8 cellular contexts compared by ENCODE assay signal in the genomic region with DNA sequence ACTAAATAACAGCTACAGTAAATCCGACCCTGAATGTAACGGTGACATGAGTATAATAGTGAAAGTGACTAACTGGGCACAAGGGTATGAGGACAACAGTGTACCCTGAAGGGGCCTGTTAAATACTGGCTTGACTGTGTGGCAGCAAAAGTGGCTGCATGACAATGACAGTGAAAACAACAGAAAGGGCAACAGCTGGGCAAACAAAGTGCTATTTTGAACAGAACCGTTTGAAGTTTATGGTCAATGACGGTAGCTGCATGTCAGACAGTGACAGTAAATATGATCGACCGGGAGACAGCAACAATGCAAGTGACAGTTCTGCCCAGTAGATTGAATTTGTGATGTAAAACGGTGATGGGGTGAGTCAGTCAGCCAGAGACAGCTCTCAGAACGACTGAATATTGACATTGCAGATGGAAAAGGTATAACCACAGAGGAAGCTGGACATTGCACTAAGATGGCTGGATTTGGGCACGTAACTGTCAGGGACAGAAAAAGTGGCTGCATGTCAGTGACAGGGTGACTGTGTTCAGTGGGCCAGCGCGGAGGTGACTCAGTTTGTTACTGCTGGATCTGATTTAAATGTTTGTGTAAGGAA. TPM values are rescaled to one million over a fixed set of nuclear protein-coding genes. Genes with fewer than 3 reads are reported as not detected.
DNase-seq lines count a peak whose midpoint lies in the region; ATAC-seq and TF ChIP-seq lines count a peak whose summit lies in the region.

No MANE protein-coding gene starts in this region.

- H3K9me3 Mint-ChIP-seq in activated naive CD8-positive, alpha-beta T cell treated with anti-CD3 and anti-CD28 coated beads, Interleukin-2, amount 10 ng/mL, durations not matched to agents 7 days and 5 days = no peaks in the 10 kb centered on the region
- peaks cover 5% of the 10 kb centered on the region for H3K9me3 Mint-ChIP-seq in nephron progenitor cell

- no peak for TF ChIP-seq CTCF in nephron progenitor cell (IDR thresholded peaks at IDR 0.05)

- H3K27ac Mint-ChIP-seq in activated naive CD8-positive, alpha-beta T cell treated with anti-CD3 and anti-CD28 coated beads, Interleukin-2, amount 10 ng/mL, durations not matched to agents 7 days and 5 days = peak overlapping the region; percentile 39
- peak overlapping the region; percentile 74 for H3K27ac Mint-ChIP-seq in nephron progenitor cell

- H3K27me3 Mint-ChIP-seq in activated naive CD8-positive, alpha-beta T cell treated with anti-CD3 and anti-CD28 coated beads, Interleukin-2, amount 10 ng/mL, durations not matched to agents 7 days and 5 days = no peaks in the 10 kb centered on the region
- peaks cover 8% of the 10 kb centered on the region for H3K27me3 Mint-ChIP-seq in nephron progenitor cell (ENCODE audit: low read depth, poor library complexity)

- ATAC-seq in activated naive CD8-positive, alpha-beta T cell treated with anti-CD3 and anti-CD28 coated beads, Interleukin-2, amount 10 ng/mL, durations not matched to agents 7 days and 5 days (ENCODE audit: low read depth) = no peak

- H3K36me3 Mint-ChIP-seq in activated naive CD8-positive, alpha-beta T cell treated with anti-CD3 and anti-CD28 coated beads, Interleukin-2, amount 10 ng/mL, durations not matched to agents 7 days and 5 days = peaks cover 7% of the 10 kb centered on the region
- H3K36me3 Mint-ChIP-seq in nephron progenitor cell (ENCODE audit: low read depth) = no peaks in the 10 kb centered on the region

- DNase-seq in DMS53 treated with DMSO at 0.1 percent for 48 hours (lab: John Stamatoyannopoulos, UW; ENCODE audit: unreplicated experiment) = peak; percentile 93
- peak; percentile 71 for DNase-seq in NCI-H1930 (lab: John Stamatoyannopoulos, UW)
- DNase-seq in activated naive CD8-positive, alpha-beta T cell treated with anti-CD3 and anti-CD28 coated beads, Interleukin-2, amount 10 ng/mL, durations not matched to agents 7 days and 5 days = no peak
- DNase-seq in nephron progenitor cell = no peak
- DNase-seq in NCI-H2107 treated with DMSO at 0.1 percent for 48 hours (lab: John Stamatoyannopoulos, UW; ENCODE audit: unreplicated experiment) = no peak
- DNase-seq in cerebellar nuclear complex (lab: John Stamatoyannopoulos, UW) = no peak
- DNase-seq in HCEC 1CT = no peak
- DNase-seq in NAMALWA (ENCODE audit: low spot score) = no peak

- POLR2A ChIA-PET in activated naive CD8-positive, alpha-beta T cell treated with anti-CD3 and anti-CD28 coated beads, Interleukin-2, amount 10 ng/mL, durations not matched to agents 7 days and 5 days (lab: Charles Lee) = no interaction called here

- H3K4me1 Mint-ChIP-seq in activated naive CD8-positive, alpha-beta T cell treated with anti-CD3 and anti-CD28 coated beads, Interleukin-2, amount 10 ng/mL, durations not matched to agents 7 days and 5 days = peaks cover 17% of the 10 kb centered on the region
- H3K4me1 Mint-ChIP-seq in nephron progenitor cell = peaks cover 47% of the 10 kb centered on the region

- peak overlapping the region; percentile 68 for H3K4me3 Mint-ChIP-seq in activated naive CD8-positive, alpha-beta T cell treated with anti-CD3 and anti-CD28 coated beads, Interleukin-2, amount 10 ng/mL, durations not matched to agents 7 days and 5 days
- H3K4me3 Mint-ChIP-seq in nephron progenitor cell = peak overlapping the region; percentile 75

RNA-seq across cellular contexts. Expression of a gene that starts 1.1 kb away (rescaled TPM):
- total RNA-seq in activated naive CD8-positive, alpha-beta T cell treated with anti-CD3 and anti-CD28 coated beads, Interleukin-2, amount 10 ng/mL, durations not matched to agents 7 days and 5 days = 10 to 100 TPM; 26.5 to 30.2 TPM

Comparison
In these comparisons a context has a peak if more than half of its experiments do, and no peak if none do; other contexts are left out.
1. DNase-seq: peak in DMS53 treated with DMSO at 0.1 percent for 48 hours (single experiment) and NCI-H1930 (2 of 2); none in activated naive CD8-positive, alpha-beta T cell treated with anti-CD3 and anti-CD28 coated beads, Interleukin-2, amount 10 ng/mL, durations not matched to agents 7 days and 5 days (single experiment), nephron progenitor cell (single experiment), NCI-H2107 treated with DMSO at 0.1 percent for 48 hours (single experiment), cerebellar nuclear complex (0 of 2), HCEC 1CT (single experiment) and NAMALWA (single experiment).